ENCODE assay signal across 30 cellular contexts in genomic region chr2:76194376-76194775, GRCh38.
"Had no signal": no experiment of that assay in that cellular context is flagged by ENCODE, and none has a peak within 500 bp of the region (broad histone marks: within the 10 kb centered on the region; RNA-seq: fewer than 3 reads in every experiment).

No MANE protein-coding gene starts in this region.

- DNase-seq: activated CD4-positive, alpha-beta memory T cell treated with anti-CD3 and anti-CD28 coated beads for 36 hours; activated CD4-positive, alpha-beta T cell treated with anti-CD3 and anti-CD28 coated beads for 36 hours; activated CD4-positive, alpha-beta T cell treated with anti-CD3 and anti-CD28 coated beads, Interleukin-2, amount 10 ng/mL, durations not matched to agents 24 days and 14 days; activated CD4-positive, CD25-positive, alpha-beta regulatory T cell; activated CD4-positive, CD25-positive, alpha-beta regulatory T cell treated with anti-CD3 and anti-CD28 coated beads, Interleukin-2, amount 50 U/mL, for 72 hours; activated CD8-positive, alpha-beta memory T cell treated with anti-CD3 and anti-CD28 coated beads, Interleukin-2, amount 10 ng/mL, durations not matched to agents 7 days and 5 days; activated CD8-positive, alpha-beta memory T cell treated with anti-CD3 and anti-CD28 coated beads, Interleukin-2, amount 50 U/mL, for 4 hours; activated CD8-positive, alpha-beta T cell treated with anti-CD3 and anti-CD28 coated beads, Interleukin-2, amount 10 ng/mL, durations not matched to agents 7 days and 5 days; activated effector memory CD4-positive, alpha-beta T cell treated with anti-CD3 and anti-CD28 coated beads, Interleukin-2, amount 50 U/mL, for 16 hours; activated naive CD4-positive, alpha-beta T cell treated with anti-CD3 and anti-CD28 coated beads for 36 hours; activated naive CD8-positive, alpha-beta T cell treated with anti-CD3 and anti-CD28 coated beads for 36 hours; activated naive CD8-positive, alpha-beta T cell treated with anti-CD3 and anti-CD28 coated beads, Interleukin-2, amount 50 U/mL, for 24 hours; activated T-cell treated with anti-CD3 and anti-CD28 coated beads, Interleukin-2, amount 50 U/mL, for 1 hour; activated T-cell treated with anti-CD3 and anti-CD28 coated beads, Interleukin-2, amount 50 U/mL, for 48 hours; adrenal gland; aorta; central memory CD4-positive, alpha-beta T cell; cerebellar nuclear complex; colonic mucosa; effector CD8-positive, alpha-beta T cell; foreskin keratinocyte; gastrocnemius medialis; T-helper 2 cell had no signal

- H3K9me3 ChIP-seq: adrenal gland, breast epithelium, colonic mucosa, esophagus muscularis mucosa, gastrocnemius medialis had no signal

- H3K36me3 ChIP-seq: adrenal gland, breast epithelium, cardiac muscle cell, colonic mucosa, esophagus muscularis mucosa, gastrocnemius medialis had no signal

- H3K27ac ChIP-seq: adrenal gland, breast epithelium, cardiac muscle cell, colonic mucosa, esophagus muscularis mucosa, foreskin keratinocyte, gastrocnemius medialis had no signal

- ATAC-seq: activated CD4-positive, alpha-beta T cell treated with anti-CD3 and anti-CD28 coated beads for 36 hours; activated CD8-positive, alpha-beta memory T cell treated with anti-CD3 and anti-CD28 coated beads, Interleukin-2, amount 10 ng/mL, durations not matched to agents 7 days and 5 days; activated CD8-positive, alpha-beta T cell treated with anti-CD3 and anti-CD28 coated beads, Interleukin-2, amount 10 ng/mL, durations not matched to agents 7 days and 5 days; activated naive CD8-positive, alpha-beta T cell treated with anti-CD3 and anti-CD28 coated beads, Interleukin-2, amount 50 U/mL, for 24 hours; foreskin keratinocyte; gastrocnemius medialis had no signal

- H3K27me3 ChIP-seq: adrenal gland, breast epithelium, cardiac muscle cell, colonic mucosa, esophagus muscularis mucosa, foreskin keratinocyte, gastrocnemius medialis had no signal

- H3K36me3 Mint-ChIP-seq: activated CD4-positive, alpha-beta memory T cell treated with anti-CD3 and anti-CD28 coated beads for 36 hours; activated CD8-positive, alpha-beta memory T cell treated with anti-CD3 and anti-CD28 coated beads, Interleukin-2, amount 10 ng/mL, durations not matched to agents 7 days and 5 days; activated naive CD4-positive, alpha-beta T cell treated with anti-CD3 and anti-CD28 coated beads, Interleukin-2, amount 50 U/mL, for 24 hours; activated naive CD8-positive, alpha-beta T cell treated with anti-CD3 and anti-CD28 coated beads for 36 hours; brain had no signal

- H3K4me3 Mint-ChIP-seq: activated CD4-positive, alpha-beta memory T cell treated with anti-CD3 and anti-CD28 coated beads for 36 hours; activated CD4-positive, alpha-beta T cell treated with anti-CD3 and anti-CD28 coated beads for 36 hours; activated CD4-positive, alpha-beta T cell treated with anti-CD3 and anti-CD28 coated beads, Interleukin-2, amount 10 ng/mL, durations not matched to agents 24 days and 14 days; activated CD8-positive, alpha-beta memory T cell treated with anti-CD3 and anti-CD28 coated beads, Interleukin-2, amount 10 ng/mL, durations not matched to agents 7 days and 5 days; activated CD8-positive, alpha-beta T cell treated with anti-CD3 and anti-CD28 coated beads, Interleukin-2, amount 10 ng/mL, durations not matched to agents 7 days and 5 days; activated naive CD4-positive, alpha-beta T cell treated with anti-CD3 and anti-CD28 coated beads for 36 hours; activated naive CD4-positive, alpha-beta T cell treated with anti-CD3 and anti-CD28 coated beads, Interleukin-2, amount 50 U/mL, for 24 hours; activated naive CD8-positive, alpha-beta T cell treated with anti-CD3 and anti-CD28 coated beads for 36 hours; activated naive CD8-positive, alpha-beta T cell treated with anti-CD3 and anti-CD28 coated beads, Interleukin-2, amount 50 U/mL, for 24 hours; activated T-helper 1 cell treated with anti-CD3 and anti-CD28 coated beads, Interleukin-12 subunit alpha, Interleukin-12 subunit beta, Interleukin-2, Interleukin-4 antibody, amounts not matched to agents 30 ng/mL and 10 ng/mL and 1 ng/mL, durations not matched to agents 14 hours and 24 hours and 36 hours; brain had no signal

- H3K4me1 Mint-ChIP-seq: activated CD4-positive, alpha-beta T cell treated with anti-CD3 and anti-CD28 coated beads for 36 hours; activated CD4-positive, alpha-beta T cell treated with anti-CD3 and anti-CD28 coated beads, Interleukin-2, amount 10 ng/mL, durations not matched to agents 24 days and 14 days; activated CD8-positive, alpha-beta memory T cell treated with anti-CD3 and anti-CD28 coated beads, Interleukin-2, amount 10 ng/mL, durations not matched to agents 7 days and 5 days; activated naive CD4-positive, alpha-beta T cell treated with anti-CD3 and anti-CD28 coated beads, Interleukin-2, amount 50 U/mL, for 24 hours; activated naive CD8-positive, alpha-beta T cell treated with anti-CD3 and anti-CD28 coated beads for 36 hours; activated naive CD8-positive, alpha-beta T cell treated with anti-CD3 and anti-CD28 coated beads, Interleukin-2, amount 50 U/mL, for 24 hours; brain had no signal

- H3K4me3 ChIP-seq: adrenal gland, breast epithelium, cardiac muscle cell, colonic mucosa, esophagus muscularis mucosa, gastrocnemius medialis had no signal

- H3K9me3 Mint-ChIP-seq: activated CD4-positive, alpha-beta T cell treated with anti-CD3 and anti-CD28 coated beads, Interleukin-2, amount 10 ng/mL, durations not matched to agents 24 days and 14 days; activated naive CD4-positive, alpha-beta T cell treated with anti-CD3 and anti-CD28 coated beads, Interleukin-2, amount 50 U/mL, for 24 hours; activated naive CD8-positive, alpha-beta T cell treated with anti-CD3 and anti-CD28 coated beads, Interleukin-2, amount 50 U/mL, for 24 hours; activated T-helper 1 cell treated with anti-CD3 and anti-CD28 coated beads, Interleukin-12 subunit alpha, Interleukin-12 subunit beta, Interleukin-2, Interleukin-4 antibody, amounts not matched to agents 30 ng/mL and 10 ng/mL and 1 ng/mL, durations not matched to agents 14 hours and 24 hours and 36 hours; activated T-helper 2 cell treated with anti-CD3 and anti-CD28 coated beads, Interferon-gamma antibody, Interleukin-2, Interleukin-4, amounts not matched to agents 10 μg/mL and 5 μg/mL and 100 μg/mL, durations not matched to agents 14 hours and 24 hours and 36 hours had no signal

- H3K4me1 ChIP-seq: adrenal gland, breast epithelium, colonic mucosa, esophagus muscularis mucosa, foreskin keratinocyte, gastrocnemius medialis had no signal

- H3K27me3 Mint-ChIP-seq: activated CD4-positive, alpha-beta memory T cell treated with anti-CD3 and anti-CD28 coated beads for 36 hours; activated CD4-positive, alpha-beta T cell treated with anti-CD3 and anti-CD28 coated beads for 36 hours; activated CD4-positive, alpha-beta T cell treated with anti-CD3 and anti-CD28 coated beads, Interleukin-2, amount 10 ng/mL, durations not matched to agents 24 days and 14 days; activated CD8-positive, alpha-beta memory T cell treated with anti-CD3 and anti-CD28 coated beads, Interleukin-2, amount 10 ng/mL, durations not matched to agents 7 days and 5 days; activated naive CD4-positive, alpha-beta T cell treated with anti-CD3 and anti-CD28 coated beads, Interleukin-2, amount 50 U/mL, for 24 hours; activated naive CD8-positive, alpha-beta T cell treated with anti-CD3 and anti-CD28 coated beads for 36 hours; activated naive CD8-positive, alpha-beta T cell treated with anti-CD3 and anti-CD28 coated beads, Interleukin-2, amount 50 U/mL, for 24 hours; brain had no signal

- H3K27ac Mint-ChIP-seq: activated CD4-positive, alpha-beta memory T cell treated with anti-CD3 and anti-CD28 coated beads for 36 hours; activated CD4-positive, alpha-beta T cell treated with anti-CD3 and anti-CD28 coated beads for 36 hours; activated CD4-positive, alpha-beta T cell treated with anti-CD3 and anti-CD28 coated beads, Interleukin-2, amount 10 ng/mL, durations not matched to agents 24 days and 14 days; activated CD8-positive, alpha-beta memory T cell treated with anti-CD3 and anti-CD28 coated beads, Interleukin-2, amount 10 ng/mL, durations not matched to agents 7 days and 5 days; activated CD8-positive, alpha-beta T cell treated with anti-CD3 and anti-CD28 coated beads, Interleukin-2, amount 10 ng/mL, durations not matched to agents 7 days and 5 days; activated naive CD4-positive, alpha-beta T cell treated with anti-CD3 and anti-CD28 coated beads for 36 hours; activated naive CD4-positive, alpha-beta T cell treated with anti-CD3 and anti-CD28 coated beads, Interleukin-2, amount 50 U/mL, for 24 hours; activated naive CD8-positive, alpha-beta T cell treated with anti-CD3 and anti-CD28 coated beads for 36 hours; activated naive CD8-positive, alpha-beta T cell treated with anti-CD3 and anti-CD28 coated beads, Interleukin-2, amount 50 U/mL, for 24 hours; activated T-helper 1 cell treated with anti-CD3 and anti-CD28 coated beads, Interleukin-12 subunit alpha, Interleukin-12 subunit beta, Interleukin-2, Interleukin-4 antibody, amounts not matched to agents 30 ng/mL and 10 ng/mL and 1 ng/mL, durations not matched to agents 14 hours and 24 hours and 36 hours; activated T-helper 2 cell treated with anti-CD3 and anti-CD28 coated beads, Interferon-gamma antibody, Interleukin-2, Interleukin-4, amounts not matched to agents 10 μg/mL and 5 μg/mL and 100 μg/mL, durations not matched to agents 14 hours and 24 hours and 36 hours had no signal
